Comparison of ENCODE assay signal across 8 cellular contexts in the genomic region with DNA sequence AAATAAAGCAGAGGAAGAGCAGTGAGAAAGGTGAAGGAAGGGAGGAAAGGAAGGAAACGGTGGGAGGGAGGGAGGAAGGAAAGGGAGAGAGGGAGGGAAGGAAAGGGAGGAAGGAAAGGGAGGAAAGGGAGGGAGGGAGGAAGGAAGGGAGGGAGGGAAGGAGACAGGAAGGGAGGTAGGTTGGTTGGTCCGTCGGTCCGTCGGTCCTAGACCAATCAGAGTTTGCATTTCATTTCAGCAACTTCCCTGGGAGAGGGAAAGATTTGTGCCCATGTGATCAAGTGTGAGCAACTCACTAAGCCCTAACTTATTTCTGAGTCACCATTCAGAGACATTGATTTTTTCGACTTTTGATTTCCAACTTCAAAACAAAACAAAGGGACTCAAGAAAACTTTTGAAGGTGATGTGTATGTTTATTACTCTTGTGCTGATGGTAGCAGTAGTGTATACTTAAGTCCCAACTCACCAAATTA. TPM values are rescaled to one million over a fixed set of nuclear protein-coding genes. Genes with fewer than 3 reads are reported as not detected.
DNase-seq lines count a peak whose midpoint lies in the region; ATAC-seq and TF ChIP-seq lines count a peak whose summit lies in the region.

No MANE protein-coding gene starts in this region.

- no TSS peak for BruUV-seq in MCF 10A (replicated peaks; lab: Mats Ljungman, UMichigan)

- H3K4me3 Mint-ChIP-seq in MCF 10A (ENCODE audit: unreplicated experiment) (no peak overlapping the region), immature natural killer cell (no peak overlapping the region), type B pancreatic cell (no peak overlapping the region)
- H3K4me3 Mint-ChIP-seq in activated naive CD8-positive, alpha-beta T cell: peak overlapping the region; percentile 67

- H3K9me3 Mint-ChIP-seq in MCF 10A (ENCODE audit: unreplicated experiment) (no peaks in the 10 kb centered on the region), immature natural killer cell (no peaks in the 10 kb centered on the region), type B pancreatic cell (no peaks in the 10 kb centered on the region)
- no peaks in the 10 kb centered on the region for H3K9me3 Mint-ChIP-seq in activated naive CD8-positive, alpha-beta T cell (ENCODE audit: low read depth)

- no peaks in the 10 kb centered on the region for H3K36me3 ChIP-seq in breast epithelium
- H3K36me3 ChIP-seq in uterus: no peaks in the 10 kb centered on the region

- no peaks in the 10 kb centered on the region for H3K4me1 Mint-ChIP-seq in MCF 10A (ENCODE audit: insufficient read depth, unreplicated experiment)
- H3K4me1 Mint-ChIP-seq in activated naive CD8-positive, alpha-beta T cell (ENCODE audit: low read depth): peaks cover 41% of the 10 kb centered on the region
- H3K4me1 Mint-ChIP-seq in immature natural killer cell: peaks cover 9 to 14% of the 10 kb centered on the region in 2 donors
- H3K4me1 Mint-ChIP-seq in type B pancreatic cell (ENCODE audit: unreplicated experiment): peaks cover 12% of the 10 kb centered on the region

- peak; percentile 68 for DNase-seq in MCF 10A (ENCODE audit: unreplicated experiment)
- no peak for DNase-seq in breast epithelium (ENCODE audit: low spot score in 2 of 2)
- DNase-seq in immature natural killer cell: no peak
- no peak for DNase-seq in type B pancreatic cell (ENCODE audit: extremely low spot score, unreplicated experiment)
- no peak for DNase-seq in activated gamma-delta T cell treated with Interleukin-2 at 50 U/mL for 16 hours
- DNase-seq in uterus: no peak

- intact Hi-C loops in MCF 10A (cut with micrococcal nuclease): loop anchor here (2.0 kb wide), 1 partner anchor 117 kb away; a partner anchor contains a TSS
- intact Hi-C loops in breast epithelium (cut with DNase I; ENCODE audit: low total_unique reads): no loop called here
- intact Hi-C loops in uterus (cut with DNase I; ENCODE audit: low total_unique reads): no loop called here

- TF ChIP-seq CTCF in MCF 10A (IDR thresholded peaks at IDR 0.05; ENCODE audit: unreplicated experiment): no peak
- TF ChIP-seq CTCF in breast epithelium (IDR thresholded peaks at IDR 0.05): no peak
- no peak for TF ChIP-seq CTCF in type B pancreatic cell (conservative IDR thresholded peaks at IDR 0.05)
- TF ChIP-seq CTCF in uterus (IDR thresholded peaks at IDR 0.05): no peak

- ATAC-seq in GM19397 (IDR thresholded peaks at IDR 0.05; ENCODE audit: unreplicated experiment): no peak

- no peaks in the 10 kb centered on the region for H3K9me3 ChIP-seq in breast epithelium
- H3K9me3 ChIP-seq in uterus: no peaks in the 10 kb centered on the region

- H3K27ac Mint-ChIP-seq in MCF 10A (ENCODE audit: low read depth, unreplicated experiment) (peak overlapping the region; percentile 47), immature natural killer cell (peak overlapping the region in 5 of 6 donors; percentile 25 to 73 (median 45)), type B pancreatic cell (peak overlapping the region; percentile 48)
- peak overlapping the region; percentile 83 for H3K27ac Mint-ChIP-seq in activated naive CD8-positive, alpha-beta T cell

- peak overlapping the region in 1 of 2 donors; percentile 6 for H3K27ac ChIP-seq in breast epithelium
- H3K27ac ChIP-seq in uterus: peak overlapping the region in 1 of 2 donors; percentile 60

- H3K4me3 ChIP-seq in breast epithelium (no peak overlapping the region), uterus (no peak overlapping the region)

- TF ChIP-seq POLR2A in breast epithelium (IDR thresholded peaks at IDR 0.05): no peak
- TF ChIP-seq POLR2A in uterus (IDR thresholded peaks at IDR 0.05): no peak

- H3K27me3 Mint-ChIP-seq in MCF 10A (ENCODE audit: insufficient read depth, unreplicated experiment) (no peaks in the 10 kb centered on the region), immature natural killer cell (ENCODE audit: low read depth in 3 of 3) (peaks cover 0 to 2% (median 0%) of the 10 kb centered on the region in 3 donors), type B pancreatic cell (no peaks in the 10 kb centered on the region)
- no peaks in the 10 kb centered on the region for H3K27me3 Mint-ChIP-seq in activated naive CD8-positive, alpha-beta T cell

- H3K27me3 ChIP-seq in breast epithelium (no peaks in the 10 kb centered on the region), uterus (no peaks in the 10 kb centered on the region)

- peaks cover 29% of the 10 kb centered on the region for H3K36me3 Mint-ChIP-seq in MCF 10A (ENCODE audit: insufficient read depth, unreplicated experiment)
- H3K36me3 Mint-ChIP-seq in activated naive CD8-positive, alpha-beta T cell: peaks cover 7% of the 10 kb centered on the region
- H3K36me3 Mint-ChIP-seq in immature natural killer cell: peaks cover 0 to 13% (median 3%) of the 10 kb centered on the region in 3 donors
- peaks cover 13% of the 10 kb centered on the region for H3K36me3 Mint-ChIP-seq in type B pancreatic cell

- H3K4me1 ChIP-seq in breast epithelium (no peaks in the 10 kb centered on the region), uterus (no peaks in the 10 kb centered on the region)

- POLR2A ChIA-PET in MCF 10A (lab: Yijun Ruan, JAX): interaction anchor here (0.9 to 1.7 kb wide), 2 partner anchors 43 to 181 kb away, joined by 3 to 9 read pairs; a partner anchor contains a TSS

- CTCF ChIA-PET in MCF 10A (lab: Yijun Ruan, JAX): interaction anchor here (0.7 to 2.5 kb wide), 9 partner anchors 17 to 234 kb away, joined by 4 to 16 read pairs (median 7); a partner anchor contains a TSS

RNA-seq across cellular contexts. Expression of a gene that starts 18.8 kb away (rescaled TPM):
- total RNA-seq in MCF 10A (2022) (80.8 and 102 TPM in 2 replicates), breast epithelium (10 to 100 TPM; 43.8 to 80.6 (median 54.7) TPM), type B pancreatic cell (ENCODE audit: low replicate concordance) (44.6 and 48.1 TPM in 2 replicates), uterus (100 to 1,000 TPM in 1 of 4 donors, 10 to 100 TPM in 3; 37.5 to 187 (median 54.8) TPM)
- polyA plus RNA-seq in immature natural killer cell: 10 to 100 TPM; 21.5 to 41.8 (median 34.1) TPM

RNA-seq across cellular contexts. Expression of a gene that starts 43.7 kb away (rescaled TPM):
- total RNA-seq in MCF 10A (2022): 15.8 and 17.9 TPM in 2 replicates
- total RNA-seq in breast epithelium: 10 to 100 TPM in 2 of 3 donors, 1 to 10 TPM in 1; 8.8 to 14.9 (median 14.6) TPM
- polyA plus RNA-seq in immature natural killer cell: 10 to 100 TPM; 34.8 to 95.0 (median 35.9) TPM
- 9.9 and 18.8 TPM in 2 replicates for total RNA-seq in type B pancreatic cell (ENCODE audit: low replicate concordance)
- total RNA-seq in uterus: 10 to 100 TPM in 2 of 4 donors, 1 to 10 TPM in 2; 1.5 to 17.7 (median 10.9) TPM
